ENCODE assay signal across 2 cellular contexts in genomic region chr5:73501406-73501805, GRCh38.
TF ChIP-seq lines count a peak whose summit lies in the region.

No MANE protein-coding gene starts in this region.

TF ChIP-seq in HEK293, 187 proteins besides CTCF, POLR2A, EP300 and RAD21:
- TF ChIP-seq ZBTB7A (tag by site-specific recombination; IDR thresholded peaks at IDR 0.05; ENCODE audit: low read depth) (no peak), ZNF623 (tag by site-specific recombination; IDR thresholded peaks at IDR 0.05) (peak; percentile 92)
TF ChIP-seq in HEK293: peak in this region for 1.

TF ChIP-seq in SK-N-SH, 30 proteins besides CTCF, POLR2A, EP300 and RAD21:
- TF ChIP-seq, protein P1, sequence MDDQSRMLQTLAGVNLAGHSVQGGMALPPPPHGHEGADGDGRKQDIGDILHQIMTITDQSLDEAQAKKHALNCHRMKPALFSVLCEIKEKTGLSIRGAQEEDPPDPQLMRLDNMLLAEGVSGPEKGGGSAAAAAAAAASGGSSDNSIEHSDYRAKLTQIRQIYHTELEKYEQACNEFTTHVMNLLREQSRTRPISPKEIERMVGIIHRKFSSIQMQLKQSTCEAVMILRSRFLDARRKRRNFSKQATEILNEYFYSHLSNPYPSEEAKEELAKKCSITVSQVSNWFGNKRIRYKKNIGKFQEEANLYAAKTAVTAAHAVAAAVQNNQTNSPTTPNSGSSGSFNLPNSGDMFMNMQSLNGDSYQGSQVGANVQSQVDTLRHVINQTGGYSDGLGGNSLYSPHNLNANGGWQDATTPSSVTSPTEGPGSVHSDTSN (IDR thresholded peaks at IDR 0.05), result no peak
- TF ChIP-seq, protein P2, sequence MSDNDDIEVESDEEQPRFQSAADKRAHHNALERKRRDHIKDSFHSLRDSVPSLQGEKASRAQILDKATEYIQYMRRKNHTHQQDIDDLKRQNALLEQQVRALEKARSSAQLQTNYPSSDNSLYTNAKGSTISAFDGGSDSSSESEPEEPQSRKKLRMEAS (IDR thresholded peaks at IDR 0.05; ENCODE audit: low read depth), result no peak
- TF ChIP-seq MEF2A (IDR thresholded peaks at IDR 0.05; ENCODE audit: borderline replicate concordance, low read depth), result no peak
- TF ChIP-seq NFIC (IDR thresholded peaks at IDR 0.05; ENCODE audit: borderline replicate concordance), result no peak
- TF ChIP-seq TCF12 (IDR thresholded peaks at IDR 0.05), result no peak
- no peak for TF ChIP-seq SIN3A (IDR thresholded peaks at IDR 0.05; ENCODE audit: borderline replicate concordance, low read depth, low read length)
- no peak for TF ChIP-seq TEAD4 (IDR thresholded peaks at IDR 0.05; ENCODE audit: borderline replicate concordance, insufficient read depth)
- TF ChIP-seq SMC3 (IDR thresholded peaks at IDR 0.05; ENCODE audit: low read depth, low read length), result no peak
- TF ChIP-seq JUND (IDR thresholded peaks at IDR 0.05), result no peak
- TF ChIP-seq RCOR1 (IDR thresholded peaks at IDR 0.05; ENCODE audit: low read length), result no peak
- TF ChIP-seq CHD2 (IDR thresholded peaks at IDR 0.05; ENCODE audit: low read length, partially characterized antibody), result no peak
- TF ChIP-seq, protein P3, sequence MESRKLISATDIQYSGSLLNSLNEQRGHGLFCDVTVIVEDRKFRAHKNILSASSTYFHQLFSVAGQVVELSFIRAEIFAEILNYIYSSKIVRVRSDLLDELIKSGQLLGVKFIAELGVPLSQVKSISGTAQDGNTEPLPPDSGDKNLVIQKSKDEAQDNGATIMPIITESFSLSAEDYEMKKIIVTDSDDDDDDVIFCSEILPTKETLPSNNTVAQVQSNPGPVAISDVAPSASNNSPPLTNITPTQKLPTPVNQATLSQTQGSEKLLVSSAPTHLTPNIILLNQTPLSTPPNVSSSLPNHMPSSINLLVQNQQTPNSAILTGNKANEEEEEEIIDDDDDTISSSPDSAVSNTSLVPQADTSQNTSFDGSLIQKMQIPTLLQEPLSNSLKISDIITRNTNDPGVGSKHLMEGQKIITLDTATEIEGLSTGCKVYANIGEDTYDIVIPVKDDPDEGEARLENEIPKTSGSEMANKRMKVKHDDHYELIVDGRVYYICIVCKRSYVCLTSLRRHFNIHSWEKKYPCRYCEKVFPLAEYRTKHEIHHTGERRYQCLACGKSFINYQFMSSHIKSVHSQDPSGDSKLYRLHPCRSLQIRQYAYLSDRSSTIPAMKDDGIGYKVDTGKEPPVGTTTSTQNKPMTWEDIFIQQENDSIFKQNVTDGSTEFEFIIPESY (IDR thresholded peaks at IDR 0.05; ENCODE audit: borderline replicate concordance, low read depth), result no peak
- TF ChIP-seq, protein P4, sequence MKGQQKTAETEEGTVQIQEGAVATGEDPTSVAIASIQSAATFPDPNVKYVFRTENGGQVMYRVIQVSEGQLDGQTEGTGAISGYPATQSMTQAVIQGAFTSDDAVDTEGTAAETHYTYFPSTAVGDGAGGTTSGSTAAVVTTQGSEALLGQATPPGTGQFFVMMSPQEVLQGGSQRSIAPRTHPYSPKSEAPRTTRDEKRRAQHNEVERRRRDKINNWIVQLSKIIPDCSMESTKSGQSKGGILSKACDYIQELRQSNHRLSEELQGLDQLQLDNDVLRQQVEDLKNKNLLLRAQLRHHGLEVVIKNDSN (IDR thresholded peaks at IDR 0.05; ENCODE audit: borderline replicate concordance, low read depth), result no peak
- no peak for TF ChIP-seq TAF1 (IDR thresholded peaks at IDR 0.05; ENCODE audit: borderline replicate concordance, low read depth, low read length)
- TF ChIP-seq REST (IDR thresholded peaks at IDR 0.05; ENCODE audit: low read depth, low read length), result no peak
- TF ChIP-seq FOSL2 (IDR thresholded peaks at IDR 0.05; ENCODE audit: borderline replicate concordance, low read depth), result no peak
- no peak for TF ChIP-seq RFX5 (IDR thresholded peaks at IDR 0.05; ENCODE audit: low read length)
